In genomic region chr22:24294913-24295312, GRCh38 we compare ENCODE assay signal across 4 cellular contexts. TPM values are rescaled to one million over a fixed set of nuclear protein-coding genes. Genes with fewer than 3 reads are reported as not detected.
"Had no signal": no experiment of that assay in that cellular context is flagged by ENCODE, and none has a peak within 500 bp of the region (broad histone marks: within the 10 kb centered on the region; RNA-seq: fewer than 3 reads in every experiment).

No MANE protein-coding gene starts in this region.

RNA-seq across cellular contexts. Expression of gene GGT5, which starts 50.0 kb away (rescaled TPM):
- total RNA-seq: activated CD8-positive, alpha-beta memory T cell treated with anti-CD3 and anti-CD28 coated beads for 36 hours; activated CD8-positive, alpha-beta T cell treated with anti-CD3 and anti-CD28 coated beads for 36 hours; activated naive CD8-positive, alpha-beta T cell treated with anti-CD3 and anti-CD28 coated beads for 36 hours; NCI-H460 had no signal
